Comparison of ENCODE assay signal across 2 cellular contexts in the genomic region with DNA sequence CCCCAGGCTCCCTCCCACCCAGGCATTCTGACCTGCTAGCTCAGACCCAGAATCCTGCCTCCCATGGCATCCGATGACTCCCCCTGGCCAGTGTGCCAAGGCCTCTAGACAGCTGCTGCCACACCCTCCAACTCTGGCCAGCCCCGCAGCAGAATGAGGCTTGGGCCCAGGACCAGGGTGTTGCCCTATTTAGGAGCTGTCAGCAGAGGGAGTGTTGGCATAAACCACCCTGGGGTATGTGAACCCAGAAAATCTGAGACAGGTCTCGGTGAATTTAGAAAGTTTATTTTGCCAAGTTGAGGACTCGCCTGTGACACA.
TF ChIP-seq lines count a peak whose summit lies in the region.

No MANE protein-coding gene starts in this region.

TF ChIP-seq in H1, 55 proteins besides CTCF, POLR2A, EP300 and RAD21:
- no peak for TF ChIP-seq ZNF274 (IDR thresholded peaks at IDR 0.05; ENCODE audit: borderline replicate concordance, extremely low read depth, low read length)
- no peak for TF ChIP-seq HDAC6 (IDR thresholded peaks at IDR 0.05; ENCODE audit: low read depth, low read length)
- TF ChIP-seq NRF1 (IDR thresholded peaks at IDR 0.05; ENCODE audit: low read depth, low read length): no peak
- no peak for TF ChIP-seq KDM1A (IDR thresholded peaks at IDR 0.05; ENCODE audit: borderline replicate concordance, low read length)
- TF ChIP-seq CBX8 (IDR thresholded peaks at IDR 0.05; ENCODE audit: borderline replicate concordance, low read depth, low read length): no peak
- TF ChIP-seq POLR2AphosphoS5 (IDR thresholded peaks at IDR 0.05; ENCODE audit: low read depth, low read length): no peak
- TF ChIP-seq SIRT6 (IDR thresholded peaks at IDR 0.05; ENCODE audit: low read length): no peak
- TF ChIP-seq, protein P1, sequence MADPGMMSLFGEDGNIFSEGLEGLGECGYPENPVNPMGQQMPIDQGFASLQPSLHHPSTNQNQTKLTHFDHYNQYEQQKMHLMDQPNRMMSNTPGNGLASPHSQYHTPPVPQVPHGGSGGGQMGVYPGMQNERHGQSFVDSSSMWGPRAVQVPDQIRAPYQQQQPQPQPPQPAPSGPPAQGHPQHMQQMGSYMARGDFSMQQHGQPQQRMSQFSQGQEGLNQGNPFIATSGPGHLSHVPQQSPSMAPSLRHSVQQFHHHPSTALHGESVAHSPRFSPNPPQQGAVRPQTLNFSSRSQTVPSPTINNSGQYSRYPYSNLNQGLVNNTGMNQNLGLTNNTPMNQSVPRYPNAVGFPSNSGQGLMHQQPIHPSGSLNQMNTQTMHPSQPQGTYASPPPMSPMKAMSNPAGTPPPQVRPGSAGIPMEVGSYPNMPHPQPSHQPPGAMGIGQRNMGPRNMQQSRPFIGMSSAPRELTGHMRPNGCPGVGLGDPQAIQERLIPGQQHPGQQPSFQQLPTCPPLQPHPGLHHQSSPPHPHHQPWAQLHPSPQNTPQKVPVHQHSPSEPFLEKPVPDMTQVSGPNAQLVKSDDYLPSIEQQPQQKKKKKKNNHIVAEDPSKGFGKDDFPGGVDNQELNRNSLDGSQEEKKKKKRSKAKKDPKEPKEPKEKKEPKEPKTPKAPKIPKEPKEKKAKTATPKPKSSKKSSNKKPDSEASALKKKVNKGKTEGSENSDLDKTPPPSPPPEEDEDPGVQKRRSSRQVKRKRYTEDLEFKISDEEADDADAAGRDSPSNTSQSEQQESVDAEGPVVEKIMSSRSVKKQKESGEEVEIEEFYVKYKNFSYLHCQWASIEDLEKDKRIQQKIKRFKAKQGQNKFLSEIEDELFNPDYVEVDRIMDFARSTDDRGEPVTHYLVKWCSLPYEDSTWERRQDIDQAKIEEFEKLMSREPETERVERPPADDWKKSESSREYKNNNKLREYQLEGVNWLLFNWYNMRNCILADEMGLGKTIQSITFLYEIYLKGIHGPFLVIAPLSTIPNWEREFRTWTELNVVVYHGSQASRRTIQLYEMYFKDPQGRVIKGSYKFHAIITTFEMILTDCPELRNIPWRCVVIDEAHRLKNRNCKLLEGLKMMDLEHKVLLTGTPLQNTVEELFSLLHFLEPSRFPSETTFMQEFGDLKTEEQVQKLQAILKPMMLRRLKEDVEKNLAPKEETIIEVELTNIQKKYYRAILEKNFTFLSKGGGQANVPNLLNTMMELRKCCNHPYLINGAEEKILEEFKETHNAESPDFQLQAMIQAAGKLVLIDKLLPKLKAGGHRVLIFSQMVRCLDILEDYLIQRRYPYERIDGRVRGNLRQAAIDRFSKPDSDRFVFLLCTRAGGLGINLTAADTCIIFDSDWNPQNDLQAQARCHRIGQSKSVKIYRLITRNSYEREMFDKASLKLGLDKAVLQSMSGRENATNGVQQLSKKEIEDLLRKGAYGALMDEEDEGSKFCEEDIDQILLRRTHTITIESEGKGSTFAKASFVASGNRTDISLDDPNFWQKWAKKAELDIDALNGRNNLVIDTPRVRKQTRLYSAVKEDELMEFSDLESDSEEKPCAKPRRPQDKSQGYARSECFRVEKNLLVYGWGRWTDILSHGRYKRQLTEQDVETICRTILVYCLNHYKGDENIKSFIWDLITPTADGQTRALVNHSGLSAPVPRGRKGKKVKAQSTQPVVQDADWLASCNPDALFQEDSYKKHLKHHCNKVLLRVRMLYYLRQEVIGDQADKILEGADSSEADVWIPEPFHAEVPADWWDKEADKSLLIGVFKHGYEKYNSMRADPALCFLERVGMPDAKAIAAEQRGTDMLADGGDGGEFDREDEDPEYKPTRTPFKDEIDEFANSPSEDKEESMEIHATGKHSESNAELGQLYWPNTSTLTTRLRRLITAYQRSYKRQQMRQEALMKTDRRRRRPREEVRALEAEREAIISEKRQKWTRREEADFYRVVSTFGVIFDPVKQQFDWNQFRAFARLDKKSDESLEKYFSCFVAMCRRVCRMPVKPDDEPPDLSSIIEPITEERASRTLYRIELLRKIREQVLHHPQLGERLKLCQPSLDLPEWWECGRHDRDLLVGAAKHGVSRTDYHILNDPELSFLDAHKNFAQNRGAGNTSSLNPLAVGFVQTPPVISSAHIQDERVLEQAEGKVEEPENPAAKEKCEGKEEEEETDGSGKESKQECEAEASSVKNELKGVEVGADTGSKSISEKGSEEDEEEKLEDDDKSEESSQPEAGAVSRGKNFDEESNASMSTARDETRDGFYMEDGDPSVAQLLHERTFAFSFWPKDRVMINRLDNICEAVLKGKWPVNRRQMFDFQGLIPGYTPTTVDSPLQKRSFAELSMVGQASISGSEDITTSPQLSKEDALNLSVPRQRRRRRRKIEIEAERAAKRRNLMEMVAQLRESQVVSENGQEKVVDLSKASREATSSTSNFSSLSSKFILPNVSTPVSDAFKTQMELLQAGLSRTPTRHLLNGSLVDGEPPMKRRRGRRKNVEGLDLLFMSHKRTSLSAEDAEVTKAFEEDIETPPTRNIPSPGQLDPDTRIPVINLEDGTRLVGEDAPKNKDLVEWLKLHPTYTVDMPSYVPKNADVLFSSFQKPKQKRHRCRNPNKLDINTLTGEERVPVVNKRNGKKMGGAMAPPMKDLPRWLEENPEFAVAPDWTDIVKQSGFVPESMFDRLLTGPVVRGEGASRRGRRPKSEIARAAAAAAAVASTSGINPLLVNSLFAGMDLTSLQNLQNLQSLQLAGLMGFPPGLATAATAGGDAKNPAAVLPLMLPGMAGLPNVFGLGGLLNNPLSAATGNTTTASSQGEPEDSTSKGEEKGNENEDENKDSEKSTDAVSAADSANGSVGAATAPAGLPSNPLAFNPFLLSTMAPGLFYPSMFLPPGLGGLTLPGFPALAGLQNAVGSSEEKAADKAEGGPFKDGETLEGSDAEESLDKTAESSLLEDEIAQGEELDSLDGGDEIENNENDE (IDR thresholded peaks at IDR 0.05; ENCODE audit: insufficient replicate concordance, low read length): no peak
- no peak for TF ChIP-seq KDM5A (IDR thresholded peaks at IDR 0.05; ENCODE audit: low read length)
- TF ChIP-seq BACH1 (IDR thresholded peaks at IDR 0.05; ENCODE audit: low read length): no peak
- no peak for TF ChIP-seq GABPA (IDR thresholded peaks at IDR 0.05; ENCODE audit: borderline replicate concordance, insufficient read depth, low read length)

TF ChIP-seq in HepG2, 621 proteins besides CTCF, POLR2A, EP300 and RAD21:
- TF ChIP-seq ZNF841 (CRISPR knock-in tag; IDR thresholded peaks at IDR 0.05; ENCODE audit: borderline replicate concordance): no peak
- TF ChIP-seq, protein P2, sequence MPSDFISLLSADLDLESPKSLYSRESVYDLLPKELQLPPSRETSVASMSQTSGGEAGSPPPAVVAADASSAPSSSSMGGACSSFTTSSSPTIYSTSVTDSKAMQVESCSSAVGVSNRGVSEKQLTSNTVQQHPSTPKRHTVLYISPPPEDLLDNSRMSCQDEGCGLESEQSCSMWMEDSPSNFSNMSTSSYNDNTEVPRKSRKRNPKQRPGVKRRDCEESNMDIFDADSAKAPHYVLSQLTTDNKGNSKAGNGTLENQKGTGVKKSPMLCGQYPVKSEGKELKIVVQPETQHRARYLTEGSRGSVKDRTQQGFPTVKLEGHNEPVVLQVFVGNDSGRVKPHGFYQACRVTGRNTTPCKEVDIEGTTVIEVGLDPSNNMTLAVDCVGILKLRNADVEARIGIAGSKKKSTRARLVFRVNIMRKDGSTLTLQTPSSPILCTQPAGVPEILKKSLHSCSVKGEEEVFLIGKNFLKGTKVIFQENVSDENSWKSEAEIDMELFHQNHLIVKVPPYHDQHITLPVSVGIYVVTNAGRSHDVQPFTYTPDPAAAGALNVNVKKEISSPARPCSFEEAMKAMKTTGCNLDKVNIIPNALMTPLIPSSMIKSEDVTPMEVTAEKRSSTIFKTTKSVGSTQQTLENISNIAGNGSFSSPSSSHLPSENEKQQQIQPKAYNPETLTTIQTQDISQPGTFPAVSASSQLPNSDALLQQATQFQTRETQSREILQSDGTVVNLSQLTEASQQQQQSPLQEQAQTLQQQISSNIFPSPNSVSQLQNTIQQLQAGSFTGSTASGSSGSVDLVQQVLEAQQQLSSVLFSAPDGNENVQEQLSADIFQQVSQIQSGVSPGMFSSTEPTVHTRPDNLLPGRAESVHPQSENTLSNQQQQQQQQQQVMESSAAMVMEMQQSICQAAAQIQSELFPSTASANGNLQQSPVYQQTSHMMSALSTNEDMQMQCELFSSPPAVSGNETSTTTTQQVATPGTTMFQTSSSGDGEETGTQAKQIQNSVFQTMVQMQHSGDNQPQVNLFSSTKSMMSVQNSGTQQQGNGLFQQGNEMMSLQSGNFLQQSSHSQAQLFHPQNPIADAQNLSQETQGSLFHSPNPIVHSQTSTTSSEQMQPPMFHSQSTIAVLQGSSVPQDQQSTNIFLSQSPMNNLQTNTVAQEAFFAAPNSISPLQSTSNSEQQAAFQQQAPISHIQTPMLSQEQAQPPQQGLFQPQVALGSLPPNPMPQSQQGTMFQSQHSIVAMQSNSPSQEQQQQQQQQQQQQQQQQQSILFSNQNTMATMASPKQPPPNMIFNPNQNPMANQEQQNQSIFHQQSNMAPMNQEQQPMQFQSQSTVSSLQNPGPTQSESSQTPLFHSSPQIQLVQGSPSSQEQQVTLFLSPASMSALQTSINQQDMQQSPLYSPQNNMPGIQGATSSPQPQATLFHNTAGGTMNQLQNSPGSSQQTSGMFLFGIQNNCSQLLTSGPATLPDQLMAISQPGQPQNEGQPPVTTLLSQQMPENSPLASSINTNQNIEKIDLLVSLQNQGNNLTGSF (CRISPR knock-in tag; IDR thresholded peaks at IDR 0.05): no peak
TF ChIP-seq in HepG2: peak in this region for 0.
